Comparison of ENCODE assay signal across 8 cellular contexts in genomic region chr2:219279916-219280516, GRCh38. TPM values are rescaled to one million over a fixed set of nuclear protein-coding genes. Genes with fewer than 3 reads are reported as not detected.
A peak's percentile ranks its signal among the peaks of the same experiment; 100 is the strongest.
DNase-seq lines count a peak whose midpoint lies in the region; ATAC-seq lines count a peak whose summit lies in the region.

No MANE protein-coding gene starts in this region.

- peaks cover 12% of the 10 kb centered on the region for H3K36me3 Mint-ChIP-seq in T-helper 2 cell treated with Interferon-gamma antibody and Interleukin-4, amounts not matched to agents 5 μg/mL and 100 μg/mL, for 36 hours (ENCODE audit: low read depth)
- peaks cover 12% of the 10 kb centered on the region for H3K36me3 Mint-ChIP-seq in activated naive CD8-positive, alpha-beta T cell treated with anti-CD3 and anti-CD28 coated beads, Interleukin-2, amount 50 U/mL, for 24 hours (ENCODE audit: low read depth)

- peak overlapping the region; percentile 91 for H3K4me3 Mint-ChIP-seq in T-helper 2 cell treated with Interferon-gamma antibody and Interleukin-4, amounts not matched to agents 5 μg/mL and 100 μg/mL, for 36 hours
- peak overlapping the region; percentile 90 for H3K4me3 Mint-ChIP-seq in activated naive CD8-positive, alpha-beta T cell treated with anti-CD3 and anti-CD28 coated beads, Interleukin-2, amount 50 U/mL, for 24 hours

- no peak for ATAC-seq in activated naive CD8-positive, alpha-beta T cell treated with anti-CD3 and anti-CD28 coated beads, Interleukin-2, amount 50 U/mL, for 24 hours
- ATAC-seq in left lobe of liver (peak; percentile 17), HG03354 (IDR thresholded peaks at IDR 0.05; ENCODE audit: poor library complexity, severe bottlenecking, unreplicated experiment) (no peak), GM21576 (IDR thresholded peaks at IDR 0.05; ENCODE audit: unreplicated experiment) (no peak)

- H3K4me1 Mint-ChIP-seq in T-helper 2 cell treated with Interferon-gamma antibody and Interleukin-4, amounts not matched to agents 5 μg/mL and 100 μg/mL, for 36 hours (ENCODE audit: low read depth): peaks cover 29% of the 10 kb centered on the region
- peaks cover 50% of the 10 kb centered on the region for H3K4me1 Mint-ChIP-seq in activated naive CD8-positive, alpha-beta T cell treated with anti-CD3 and anti-CD28 coated beads, Interleukin-2, amount 50 U/mL, for 24 hours

- no peaks in the 10 kb centered on the region for H3K27me3 Mint-ChIP-seq in T-helper 2 cell treated with Interferon-gamma antibody and Interleukin-4, amounts not matched to agents 5 μg/mL and 100 μg/mL, for 36 hours (ENCODE audit: low read depth)
- no peaks in the 10 kb centered on the region for H3K27me3 Mint-ChIP-seq in activated naive CD8-positive, alpha-beta T cell treated with anti-CD3 and anti-CD28 coated beads, Interleukin-2, amount 50 U/mL, for 24 hours

- no peaks in the 10 kb centered on the region for H3K9me3 Mint-ChIP-seq in T-helper 2 cell treated with Interferon-gamma antibody and Interleukin-4, amounts not matched to agents 5 μg/mL and 100 μg/mL, for 36 hours
- H3K9me3 Mint-ChIP-seq in activated naive CD8-positive, alpha-beta T cell treated with anti-CD3 and anti-CD28 coated beads, Interleukin-2, amount 50 U/mL, for 24 hours: no peaks in the 10 kb centered on the region

- H3K27ac ChIP-seq in temporal lobe (ENCODE audit: low read depth, low read length): peak overlapping the region; percentile 100

- DNase-seq in T-helper 2 cell treated with Interferon-gamma antibody and Interleukin-4, amounts not matched to agents 5 μg/mL and 100 μg/mL, for 36 hours (ENCODE audit: low spot score): no peak
- DNase-seq in T-helper 2 cell: no peak
- no peak for DNase-seq in activated naive CD8-positive, alpha-beta T cell treated with anti-CD3 and anti-CD28 coated beads, Interleukin-2, amount 50 U/mL, for 24 hours
- no peak for DNase-seq in left lobe of liver (ENCODE audit: low spot score)
- DNase-seq in islet precursor cell: no peak

- H3K27ac Mint-ChIP-seq in T-helper 2 cell treated with Interferon-gamma antibody and Interleukin-4, amounts not matched to agents 5 μg/mL and 100 μg/mL, for 36 hours: peak overlapping the region; percentile 97
- H3K27ac Mint-ChIP-seq in activated naive CD8-positive, alpha-beta T cell treated with anti-CD3 and anti-CD28 coated beads, Interleukin-2, amount 50 U/mL, for 24 hours: peak overlapping the region; percentile 86

RNA-seq across cellular contexts. Expression of gene DNAJB2, which starts 0.8 kb away (rescaled TPM):
- total RNA-seq in left lobe of liver: 40.9 TPM
- total RNA-seq in temporal lobe: 81.1 TPM

RNA-seq across cellular contexts. Expression of gene TUBA4A, which starts 26.3 kb away (rescaled TPM):
- total RNA-seq in left lobe of liver (29.0 TPM), temporal lobe (2.5 TPM)

RNA-seq across cellular contexts. Expression of gene TUBA4B, which starts 27.0 kb away (rescaled TPM):
- total RNA-seq in left lobe of liver (not detected), temporal lobe (not detected)

RNA-seq across cellular contexts. Expression of gene PTPRN, which starts 29.2 kb away (rescaled TPM):
- not detected for total RNA-seq in left lobe of liver
- total RNA-seq in temporal lobe: 32.7 TPM

RNA-seq across cellular contexts. Expression of gene STK16, which starts 34.7 kb away (rescaled TPM):
- total RNA-seq in left lobe of liver: 24.4 TPM
- total RNA-seq in temporal lobe: 13.0 TPM
